Comparison of ENCODE assay signal across 1 cellular context in the genomic region with DNA sequence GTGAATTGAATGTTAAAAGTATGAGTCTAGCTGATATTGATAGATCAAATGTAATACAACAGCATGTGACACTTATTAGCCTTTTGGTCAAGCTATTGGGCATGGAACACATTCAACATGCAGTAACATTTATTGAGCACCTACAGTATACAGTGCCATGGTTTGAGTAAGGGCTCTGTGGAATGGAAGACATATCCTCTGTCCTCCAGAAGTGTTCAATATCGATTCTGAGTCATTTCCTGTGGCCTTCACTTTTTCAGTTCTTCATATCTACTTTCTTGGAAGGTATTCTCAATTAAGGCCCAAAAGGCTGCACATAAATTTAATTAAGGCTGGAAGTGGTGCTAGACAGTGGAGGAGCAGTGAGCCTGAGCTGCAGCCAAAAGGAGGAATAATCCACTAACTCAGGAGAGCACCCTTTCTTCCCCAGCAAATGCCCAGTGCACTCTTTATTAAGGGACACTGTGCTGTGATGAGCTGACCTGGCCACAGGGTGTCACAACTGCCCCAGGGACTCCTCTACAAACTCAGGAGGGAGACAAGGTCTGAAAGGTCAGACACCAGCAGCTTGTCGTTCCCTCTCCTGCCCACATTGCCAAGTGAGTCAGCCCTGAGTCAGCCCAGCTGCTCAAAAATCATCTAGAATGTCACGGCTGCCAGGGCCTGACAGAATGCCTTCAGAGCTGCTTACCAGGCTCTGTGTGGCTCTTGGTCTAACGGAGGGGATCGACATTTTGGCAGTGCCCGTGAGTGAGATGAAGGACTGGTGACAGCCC.
TF ChIP-seq lines count a peak whose summit lies in the region.

No MANE protein-coding gene starts in this region.

TF ChIP-seq in HepG2, 621 proteins besides CTCF, POLR2A, EP300 and RAD21 (continued from another document):
- no peak for TF ChIP-seq DZIP1 (CRISPR knock-in tag; IDR thresholded peaks at IDR 0.05)
